Comparison of ENCODE assay signal across 9 cellular contexts in the genomic region with DNA sequence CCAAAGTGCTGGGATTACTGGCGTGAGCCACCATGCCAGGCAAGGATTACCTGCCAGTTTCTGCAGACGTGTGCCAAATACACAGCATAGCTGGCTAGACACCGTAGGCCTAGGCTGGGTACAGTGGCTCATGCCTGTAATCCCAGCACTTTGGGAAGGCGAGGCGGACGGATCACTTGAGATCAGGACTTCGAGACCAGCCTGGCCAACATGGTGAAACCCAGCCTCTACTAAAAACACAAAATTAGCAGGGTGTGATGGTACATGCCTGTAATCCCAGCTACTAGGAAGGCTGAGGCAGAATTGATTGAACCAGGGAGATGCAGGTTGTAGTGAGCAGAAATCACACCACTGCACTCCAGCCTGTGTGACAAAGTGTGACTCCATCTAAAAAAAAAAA. TPM values are rescaled to one million over a fixed set of nuclear protein-coding genes. Genes with fewer than 3 reads are reported as not detected.
DNase-seq lines count a peak whose midpoint lies in the region; ATAC-seq and TF ChIP-seq lines count a peak whose summit lies in the region.
"Had no signal": no experiment of that assay in that cellular context is flagged by ENCODE, and none has a peak within 500 bp of the region (broad histone marks: within the 10 kb centered on the region; RNA-seq: fewer than 3 reads in every experiment).

No MANE protein-coding gene starts in this region.

- no peak for TF ChIP-seq POLR2A in breast epithelium (IDR thresholded peaks at IDR 0.05)

- H2AFZ ChIP-seq in Karpas-422 (ENCODE audit: low read length): no peak overlapping the region

- ATAC-seq in GM21390 (IDR thresholded peaks at IDR 0.05; ENCODE audit: unreplicated experiment): no peak

- H3K27ac ChIP-seq in Karpas-422 (ENCODE audit: low read length) (peak overlapping the region; percentile 63; the same call in 1 of the 2 replicates), breast epithelium (no peak overlapping the region), muscle layer of duodenum (ENCODE audit: low read length) (peak overlapping the region; percentile 77)

- H3K9me3 ChIP-seq in BE2C (no peaks in the 10 kb centered on the region), Karpas-422 (ENCODE audit: low read length) (no peaks in the 10 kb centered on the region), breast epithelium (no peaks in the 10 kb centered on the region), muscle layer of duodenum (ENCODE audit: control insufficient read depth in 1 of 2, low read length in 2 of 2) (no peaks in the 10 kb centered on the region)

- peaks cover 24% of the 10 kb centered on the region for H3K79me2 ChIP-seq in Karpas-422 (ENCODE audit: low read length)

- no peaks in the 10 kb centered on the region for H3K9me2 ChIP-seq in Karpas-422 (replicated peaks; ENCODE audit: insufficient read depth, low read length)

- H3K4me1 ChIP-seq in BE2C: no peaks in the 10 kb centered on the region
- peaks cover 23% of the 10 kb centered on the region for H3K4me1 ChIP-seq in Karpas-422 (ENCODE audit: low read length)
- peaks cover 0 to 6% of the 10 kb centered on the region in 2 donors for H3K4me1 ChIP-seq in breast epithelium
- H3K4me1 ChIP-seq in muscle layer of duodenum (ENCODE audit: control insufficient read depth in 1 of 2, insufficient read depth in 2 of 2, low read length in 2 of 2): peaks cover 5 to 13% of the 10 kb centered on the region in 2 donors

- no peaks in the 10 kb centered on the region for H3K27me3 ChIP-seq in BE2C
- H3K27me3 ChIP-seq in Karpas-422 (ENCODE audit: low read length): no peaks in the 10 kb centered on the region
- no peaks in the 10 kb centered on the region for H3K27me3 ChIP-seq in breast epithelium
- H3K27me3 ChIP-seq in muscle layer of duodenum (ENCODE audit: low read depth, low read length): no peaks in the 10 kb centered on the region

- H3K4me2 ChIP-seq in Karpas-422 (ENCODE audit: low read depth, low read length, poor library complexity, severe bottlenecking): peak overlapping the region; percentile 81

- H4K20me1 ChIP-seq in Karpas-422 (ENCODE audit: insufficient read depth, low read depth, low read length): no peaks in the 10 kb centered on the region

- no peak for DNase-seq in BE2C
- DNase-seq in Karpas-422: no peak
- DNase-seq in breast epithelium (ENCODE audit: low spot score in 2 of 2): no peak
- DNase-seq in NCI-H510A treated with DMSO at 0.1 percent for 48 hours (lab: John Stamatoyannopoulos, UW): no peak
- no peak for DNase-seq in kidney glomerular epithelial cell (lab: John Stamatoyannopoulos, UW)
- no peak for DNase-seq in NCI-H69 (lab: John Stamatoyannopoulos, UW)
- DNase-seq: NCI-H1092 had no signal

- H3K36me3 ChIP-seq in BE2C (peaks cover 28% of the 10 kb centered on the region), Karpas-422 (ENCODE audit: insufficient read depth, low read length) (peaks cover 20% of the 10 kb centered on the region), breast epithelium (no peaks in the 10 kb centered on the region), muscle layer of duodenum (ENCODE audit: control insufficient read depth in 1 of 2, insufficient read depth in 2 of 2, low read length in 2 of 2) (peaks cover 3 to 17% of the 10 kb centered on the region in 2 donors)

- intact Hi-C loops in breast epithelium (cut with DNase I; ENCODE audit: low total_unique reads): no loop called here

- H3K4me3 ChIP-seq in BE2C (ENCODE audit: low read depth, low read length): peak overlapping the region; percentile 98
- H3K4me3 ChIP-seq in Karpas-422 (ENCODE audit: low read length): peak overlapping the region; percentile 88
- H3K4me3 ChIP-seq in breast epithelium: peak overlapping the region; percentile 78 to 81 (median 81)
- H3K4me3 ChIP-seq in muscle layer of duodenum (ENCODE audit: low read depth in 1 of 2, low read length in 2 of 2): peak overlapping the region; percentile 83 to 85

- peak overlapping the region; percentile 92 for H3K9ac ChIP-seq in Karpas-422 (ENCODE audit: low read length)

- no peak for TF ChIP-seq CTCF in BE2C (IDR thresholded peaks at IDR 0.05; ENCODE audit: low read depth, low read length)
- TF ChIP-seq CTCF in breast epithelium (IDR thresholded peaks at IDR 0.05): no peak

RNA-seq across cellular contexts. Expression of a gene that starts 0.9 kb away (rescaled TPM):
- 47.7 TPM for polyA plus RNA-seq in BE2C (2012; ENCODE audit: insufficient read depth, insufficient read length, low read depth)
- 18.9 and 27.3 TPM in 2 replicates for total RNA-seq in Karpas-422 (2014; rRNA removed; shearing (Covaris generic); ENCODE audit: low replicate concordance)
- total RNA-seq in breast epithelium: 10 to 100 TPM; 15.4 to 25.6 (median 17.1) TPM

RNA-seq across cellular contexts. Expression of a gene that starts 35.9 kb away (rescaled TPM):
- polyA plus RNA-seq in BE2C (2012; ENCODE audit: insufficient read depth, insufficient read length, low read depth): 55.1 TPM
- 0.76 TPM in 1 of 2 replicates, not detected in the other for total RNA-seq in Karpas-422 (2014; rRNA removed; shearing (Covaris generic); ENCODE audit: low replicate concordance)
- total RNA-seq in breast epithelium: 10 to 100 TPM in 2 of 3 donors, 1 to 10 TPM in 1; 7.3 to 20.3 (median 13.0) TPM

RNA-seq across cellular contexts. Expression of a gene that starts 43.5 kb away (rescaled TPM):
- 4.5 TPM for polyA plus RNA-seq in BE2C (2012; ENCODE audit: insufficient read depth, insufficient read length, low read depth)
- 2.3 and 10.5 TPM in 2 replicates for total RNA-seq in Karpas-422 (2014; rRNA removed; shearing (Covaris generic); ENCODE audit: low replicate concordance)
- total RNA-seq in breast epithelium: 1 to 10 TPM; 6.9 to 9.4 (median 7.7) TPM

Comparison
In these comparisons a context has a peak if more than half of its experiments do, and no peak if none do; other contexts are left out.
1. H3K27ac ChIP-seq: peak in Karpas-422 (single experiment) and muscle layer of duodenum (single experiment); none in breast epithelium (0 of 2).
2. Peak in every context shown above with its lines, with median percentiles within 50 percentile points of each other: H3K4me3 ChIP-seq.